ENCODE assay signal across 9 cellular contexts in the genomic region with DNA sequence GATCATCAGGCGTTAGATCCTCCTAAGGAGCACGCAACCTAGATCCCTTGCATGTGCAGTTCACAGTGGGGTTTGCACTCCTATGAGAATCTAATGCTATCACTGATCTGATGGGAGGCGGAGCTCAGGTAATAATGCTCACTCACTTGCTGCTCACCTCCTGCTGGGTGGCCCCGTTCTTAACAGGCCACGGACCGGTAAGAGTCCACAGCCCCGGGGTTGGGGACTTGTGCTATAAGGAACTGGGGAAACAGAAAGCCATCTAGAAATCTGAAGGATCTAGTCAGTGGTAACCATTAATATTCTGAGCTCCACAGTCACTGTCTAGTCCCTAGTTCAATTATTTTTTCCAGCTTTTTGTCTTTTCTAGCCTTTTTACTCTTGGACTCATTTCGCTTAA. TPM values are rescaled to one million over a fixed set of nuclear protein-coding genes. Genes with fewer than 3 reads are reported as not detected.
"Had no signal": no experiment of that assay in that cellular context is flagged by ENCODE, and none has a peak within 500 bp of the region (broad histone marks: within the 10 kb centered on the region; RNA-seq: fewer than 3 reads in every experiment).

No MANE protein-coding gene starts in this region.

- DNase-seq: GOT3, H7, HFFc6 had no signal

- H3K9me3 Mint-ChIP-seq: HFFc6, IgD-negative memory B cell had no signal

- ATAC-seq: HCT116, HepG2 had no signal

- H3K9me3 ChIP-seq: HAP-1 had no signal

- H3K4me3 ChIP-seq: HAP-1 had no signal

- H3K4me3 Mint-ChIP-seq: HFFc6, IgD-negative memory B cell had no signal

- FAIRE-seq: HepG2 had no signal

- H3K27me3 Mint-ChIP-seq: IgD-negative memory B cell had no signal

- H3K4me1 ChIP-seq: HAP-1 had no signal

- H3K27ac Mint-ChIP-seq: HFFc6 had no signal

- H3K27ac ChIP-seq: HL-60 had no signal

RNA-seq across cellular contexts. Expression of gene GAREM2, which starts 44.7 kb away (rescaled TPM):
- total RNA-seq: H4, HFFc6 had no signal
